In genomic region chr6:105992315-105992961, GRCh38 we compare ENCODE assay signal across 8 cellular contexts.
DNase-seq lines count a peak whose midpoint lies in the region; ATAC-seq and TF ChIP-seq lines count a peak whose summit lies in the region.

No MANE protein-coding gene starts in this region.

- H3K27me3 Mint-ChIP-seq in activated CD4-positive, alpha-beta memory T cell treated with anti-CD3 and anti-CD28 coated beads for 36 hours = peaks cover 39% of the 10 kb centered on the region

- WGBS in ectodermal cell, 2 experiments = 1 to 3% methylated on average over 34 of the region's 34 CpGs

- CTCF ChIA-PET in activated CD4-positive, alpha-beta memory T cell treated with anti-CD3 and anti-CD28 coated beads for 36 hours (lab: Charles Lee) = interaction anchor here (0.8 to 3.0 kb wide), 11 partner anchors 9 to 561 kb away, joined by 3 to 23 read pairs (median 6); partner anchors contain the start of gene PRDM1

- H3K36me3 Mint-ChIP-seq in activated CD4-positive, alpha-beta memory T cell treated with anti-CD3 and anti-CD28 coated beads for 36 hours = no peaks in the 10 kb centered on the region

- intact Hi-C loops in activated CD4-positive, alpha-beta memory T cell treated with anti-CD3 and anti-CD28 coated beads for 36 hours (cut with micrococcal nuclease) = loop anchor here (1.0 to 10.0 kb wide), 9 partner anchors 9 to 538 kb away; partner anchors contain the start of gene PRDM1

- peak overlapping the region; percentile 49 for H3K4me3 ChIP-seq in ectodermal cell (ENCODE audit: insufficient read depth, low read depth, low read length)

- peaks cover 100% of the 10 kb centered on the region for H3K27me3 ChIP-seq in ectodermal cell (ENCODE audit: control insufficient read depth, insufficient read depth, low read length, poor library complexity, severe bottlenecking)

- peak overlapping the region; percentile 88 for H3K4me3 Mint-ChIP-seq in activated CD4-positive, alpha-beta memory T cell treated with anti-CD3 and anti-CD28 coated beads for 36 hours

- peak; percentile 91 for ATAC-seq in HG03342 (IDR thresholded peaks at IDR 0.05; ENCODE audit: unreplicated experiment)

- H3K4me1 Mint-ChIP-seq in activated CD4-positive, alpha-beta memory T cell treated with anti-CD3 and anti-CD28 coated beads for 36 hours (ENCODE audit: low read depth) = peaks cover 32% of the 10 kb centered on the region

- DNase-seq in Ammon's horn (ENCODE audit: low spot score) = peak; percentile 83
- peak; percentile 40 for DNase-seq in NCI-H510A treated with DMSO at 0.1 percent for 48 hours (lab: John Stamatoyannopoulos, UW)
- peak; percentile 92 for DNase-seq in activated CD4-positive, alpha-beta memory T cell treated with anti-CD3 and anti-CD28 coated beads for 36 hours
- DNase-seq in medulla oblongata (ENCODE audit: extremely low spot score) = peak; percentile 72
- peak; percentile 72 to 89 (median 75) for DNase-seq in stimulated activated CD4-positive, alpha-beta T cell treated with anti-CD3 and anti-CD28 coated beads, TNF-alpha, amount 100 ng/mL, for 48 hours (ENCODE audit: low read depth in 3 of 3)

- no peaks in the 10 kb centered on the region for H3K9me3 Mint-ChIP-seq in activated CD4-positive, alpha-beta memory T cell treated with anti-CD3 and anti-CD28 coated beads for 36 hours

- H3K27ac Mint-ChIP-seq in activated CD4-positive, alpha-beta memory T cell treated with anti-CD3 and anti-CD28 coated beads for 36 hours = peak overlapping the region; percentile 81

- H3K27ac ChIP-seq in ectodermal cell (ENCODE audit: insufficient read depth, low read depth, low read length, poor library complexity, severe bottlenecking) = no peak overlapping the region

- no peaks in the 10 kb centered on the region for H3K9me3 ChIP-seq in ectodermal cell (ENCODE audit: control insufficient read depth, low read length)

- H3K4me1 ChIP-seq in ectodermal cell (ENCODE audit: control insufficient read depth, insufficient read depth, low read length) = peaks cover 17% of the 10 kb centered on the region

- peak; percentile 55 for TF ChIP-seq POLR2A in GM19099 (IDR thresholded peaks at IDR 0.05; ENCODE audit: extremely low read depth, insufficient read length, low read depth)

- no peaks in the 10 kb centered on the region for H3K36me3 ChIP-seq in ectodermal cell (ENCODE audit: control insufficient read depth, insufficient read depth, low read length)

- POLR2A ChIA-PET in activated CD4-positive, alpha-beta memory T cell treated with anti-CD3 and anti-CD28 coated beads for 36 hours (lab: Charles Lee) = interaction anchor here (0.7 to 4.7 kb wide), 11 partner anchors 10 to 231 kb away, joined by 3 to 59 read pairs (median 5); partner anchors contain the start of gene PRDM1

Comparison
In these comparisons a context has a peak if more than half of its experiments do, and no peak if none do; other contexts are left out.
1. DNase-seq: peak in every context shown above with its lines; median percentile 92 in activated CD4-positive, alpha-beta memory T cell treated with anti-CD3 and anti-CD28 coated beads for 36 hours; 83 in Ammon's horn; 75 in stimulated activated CD4-positive, alpha-beta T cell treated with anti-CD3 and anti-CD28 coated beads, TNF-alpha, amount 100 ng/mL, for 48 hours; 72 in medulla oblongata; 40 in NCI-H510A treated with DMSO at 0.1 percent for 48 hours.